In genomic region chr3:11186318-11186692, GRCh38 we compare ENCODE assay signal across 21 cellular contexts. TPM values are rescaled to one million over a fixed set of nuclear protein-coding genes. Genes with fewer than 3 reads are reported as not detected.
DNase-seq lines count a peak whose midpoint lies in the region; ATAC-seq and TF ChIP-seq lines count a peak whose summit lies in the region.
"Had no signal": no experiment of that assay in that cellular context is flagged by ENCODE, and none has a peak within 500 bp of the region (broad histone marks: within the 10 kb centered on the region; RNA-seq: fewer than 3 reads in every experiment).

No MANE protein-coding gene starts in this region.

- no peak; the same call in 1 of the 3 replicates for ATAC-seq in SK-N-SH treated with all-trans-retinoic acid at 6 μM for 48 hours
- no peak for ATAC-seq in upper lobe of right lung
- ATAC-seq in GM19397 (IDR thresholded peaks at IDR 0.05; ENCODE audit: unreplicated experiment): no peak
- ATAC-seq: activated T-cell treated with anti-CD3 and anti-CD28 coated beads, Interleukin-2, amount 50 U/mL, for 4 hours had no signal

- H3K4me3 Mint-ChIP-seq in chondrocyte (ENCODE audit: unreplicated experiment): no peak overlapping the region
- H3K4me3 Mint-ChIP-seq: activated naive CD8-positive, alpha-beta T cell; activated T-cell treated with anti-CD3 and anti-CD28 coated beads, Interleukin-2, amount 50 U/mL, for 4 hours; CD4-positive, CD25-positive, alpha-beta regulatory T cell; nephron progenitor cell had no signal

- intact Hi-C loops in upper lobe of right lung (cut with DNase I) (no loop called here), lower leg skin (cut with DNase I; ENCODE audit: low total_unique reads) (no loop called here)

- POLR2A ChIA-PET in SK-N-SH (lab: Yijun Ruan, JAX): no interaction called here

- TF ChIP-seq RAD21 in SK-N-SH (IDR thresholded peaks at IDR 0.05; ENCODE audit: low read length): no peak

- H3K27ac Mint-ChIP-seq in chondrocyte (ENCODE audit: unreplicated experiment): peak overlapping the region; percentile 98
- H3K27ac Mint-ChIP-seq: activated naive CD8-positive, alpha-beta T cell; CD4-positive, CD25-positive, alpha-beta regulatory T cell; nephron progenitor cell had no signal

- no peaks in the 10 kb centered on the region for H3K9me3 Mint-ChIP-seq in chondrocyte (ENCODE audit: low read depth)
- H3K9me3 Mint-ChIP-seq: activated T-cell treated with anti-CD3 and anti-CD28 coated beads, Interleukin-2, amount 50 U/mL, for 4 hours; CD4-positive, CD25-positive, alpha-beta regulatory T cell; nephron progenitor cell had no signal

- peaks cover 3% of the 10 kb centered on the region for H3K36me3 Mint-ChIP-seq in chondrocyte (ENCODE audit: low read depth)
- H3K36me3 Mint-ChIP-seq: activated naive CD8-positive, alpha-beta T cell; CD4-positive, CD25-positive, alpha-beta regulatory T cell had no signal

- H2AFZ ChIP-seq in SK-N-SH (ENCODE audit: low read depth): no peak overlapping the region

- DNase-seq in SK-N-SH: no peak
- no peak for DNase-seq in chondrocyte (ENCODE audit: low spot score)
- no peak for DNase-seq in upper lobe of right lung
- no peak for DNase-seq in lower leg skin (ENCODE audit: low spot score in 2 of 2)
- DNase-seq in Kasumi-1 (lab: John Stamatoyannopoulos, UW): no peak
- DNase-seq: activated CD4-positive, alpha-beta T cell treated with anti-CD3 and anti-CD28 coated beads, Interleukin-2, amount 50 U/mL, for 48 hours; activated T-cell treated with anti-CD3 and anti-CD28 coated beads, Interleukin-2, amount 50 U/mL, for 4 hours; CD4-positive, CD25-positive, alpha-beta regulatory T cell; DND-41; MV-4-11; NCI-H2081; NCI-H526 treated with DMSO at 0.1 percent for 48 hours; nephron progenitor cell; OCI-M1; retina; stimulated activated CD4-positive, alpha-beta T cell treated with anti-CD3 and anti-CD28 coated beads, Interleukin-2, amount 100 ng/mL, for 24 hours had no signal

- CTCF ChIA-PET in SK-N-SH (lab: Yijun Ruan, JAX): interaction anchor here (1.6 kb wide), 1 partner anchor 22 kb away, joined by 9 read pairs; no protein-coding TSS in a partner anchor

- TF ChIP-seq CTCF in SK-N-SH (IDR thresholded peaks at IDR 0.05) (no peak), chondrocyte (IDR thresholded peaks at IDR 0.05) (no peak), neutrophil (IDR thresholded peaks at IDR 0.05) (no peak), upper lobe of right lung (IDR thresholded peaks at IDR 0.05) (no peak), lower leg skin (IDR thresholded peaks at IDR 0.05) (no peak)

- peak overlapping the region; percentile 69 to 87 for H3K27ac ChIP-seq in SK-N-SH (ENCODE audit: low read depth in 2 of 2, low read length in 1 of 2)
- H3K27ac ChIP-seq in neutrophil: peak overlapping the region; percentile 71
- peak overlapping the region; percentile 32 for H3K27ac ChIP-seq in upper lobe of right lung
- H3K27ac ChIP-seq: 22Rv1 had no signal

- no peak for TF ChIP-seq EP300 in SK-N-SH (IDR thresholded peaks at IDR 0.05; ENCODE audit: borderline replicate concordance in 1 of 2, low read depth in 1 of 2, low read length in 1 of 2)

- H3F3A ChIP-seq in SK-N-SH (replicated peaks; ENCODE audit: insufficient read depth): peaks cover 24% of the 10 kb centered on the region

- TF ChIP-seq POLR2A in lower leg skin (IDR thresholded peaks at IDR 0.05): no peak

- no peaks in the 10 kb centered on the region; the same call in 1 of the 2 replicates for H4K20me1 ChIP-seq in SK-N-SH (ENCODE audit: insufficient read depth)

- peaks cover 69% of the 10 kb centered on the region for H3K4me1 Mint-ChIP-seq in chondrocyte (ENCODE audit: low read depth)
- H3K4me1 Mint-ChIP-seq: CD4-positive, CD25-positive, alpha-beta regulatory T cell had no signal

- H3K79me2 ChIP-seq in SK-N-SH (ENCODE audit: insufficient read depth): peaks cover 97% of the 10 kb centered on the region

- H3K36me3 ChIP-seq in SK-N-SH (replicated peaks in 1 of 2; ENCODE audit: control insufficient read depth in 1 of 2, insufficient read depth in 2 of 2, low read length in 1 of 2) (no peaks in the 10 kb centered on the region), neutrophil (peaks cover 11% of the 10 kb centered on the region), upper lobe of right lung (no peaks in the 10 kb centered on the region)

- no peak overlapping the region for H3K4me3 ChIP-seq in SK-N-SH (ENCODE audit: low read depth in 2 of 2, low read length in 1 of 2)
- no peak overlapping the region for H3K4me3 ChIP-seq in neutrophil (ENCODE audit: low read depth in 1 of 2, low read length in 1 of 2)
- H3K4me3 ChIP-seq in upper lobe of right lung: no peak overlapping the region
- H3K4me3 ChIP-seq in lower leg skin (ENCODE audit: low read depth, poor library complexity, severe bottlenecking): no peak overlapping the region

- H3K4me2 ChIP-seq in SK-N-SH: peak overlapping the region; percentile 59

- 78% methylated on average over 1 of the region's 1 CpG for WGBS in SK-N-SH (ENCODE audit: low lambda C conversion rate)
- WGBS in lower leg skin, 2 donors: 36 to 46% methylated on average over 1 of the region's 1 CpG

- H3K4me1 ChIP-seq in SK-N-SH (ENCODE audit: control insufficient read depth in 1 of 2, insufficient read depth in 2 of 2, low read depth in 1 of 2, low read length in 1 of 2) (peaks cover 14 to 20% of the 10 kb centered on the region in 2 experiments), neutrophil (ENCODE audit: control insufficient read depth in 1 of 2, insufficient read depth in 1 of 2, low read depth in 1 of 2, low read length in 1 of 2) (peaks cover 37 to 46% of the 10 kb centered on the region in 2 experiments), upper lobe of right lung (peaks cover 15% of the 10 kb centered on the region)

- H3K27me3 Mint-ChIP-seq in chondrocyte (ENCODE audit: low read depth): no peaks in the 10 kb centered on the region

- H3K9me3 ChIP-seq in SK-N-SH (no peaks in the 10 kb centered on the region), neutrophil (no peaks in the 10 kb centered on the region), upper lobe of right lung (no peaks in the 10 kb centered on the region)

- H3K9ac ChIP-seq in SK-N-SH: peak overlapping the region; percentile 23; the same call in 1 of the 2 replicates

- no peaks in the 10 kb centered on the region for H3K9me2 ChIP-seq in SK-N-SH

- H3K27me3 ChIP-seq in SK-N-SH (ENCODE audit: insufficient read depth) (no peaks in the 10 kb centered on the region), neutrophil (no peaks in the 10 kb centered on the region), upper lobe of right lung (no peaks in the 10 kb centered on the region)

TF ChIP-seq in SK-N-SH, 30 proteins besides CTCF, POLR2A, EP300 and RAD21:
- no peak for TF ChIP-seq NFIC (IDR thresholded peaks at IDR 0.05; ENCODE audit: borderline replicate concordance)

TF ChIP-seq in SK-N-SH treated with all-trans-retinoic acid at 6 μM for 48 hours, 23 proteins besides CTCF, POLR2A, EP300 and RAD21:
- TF ChIP-seq, protein P1, sequence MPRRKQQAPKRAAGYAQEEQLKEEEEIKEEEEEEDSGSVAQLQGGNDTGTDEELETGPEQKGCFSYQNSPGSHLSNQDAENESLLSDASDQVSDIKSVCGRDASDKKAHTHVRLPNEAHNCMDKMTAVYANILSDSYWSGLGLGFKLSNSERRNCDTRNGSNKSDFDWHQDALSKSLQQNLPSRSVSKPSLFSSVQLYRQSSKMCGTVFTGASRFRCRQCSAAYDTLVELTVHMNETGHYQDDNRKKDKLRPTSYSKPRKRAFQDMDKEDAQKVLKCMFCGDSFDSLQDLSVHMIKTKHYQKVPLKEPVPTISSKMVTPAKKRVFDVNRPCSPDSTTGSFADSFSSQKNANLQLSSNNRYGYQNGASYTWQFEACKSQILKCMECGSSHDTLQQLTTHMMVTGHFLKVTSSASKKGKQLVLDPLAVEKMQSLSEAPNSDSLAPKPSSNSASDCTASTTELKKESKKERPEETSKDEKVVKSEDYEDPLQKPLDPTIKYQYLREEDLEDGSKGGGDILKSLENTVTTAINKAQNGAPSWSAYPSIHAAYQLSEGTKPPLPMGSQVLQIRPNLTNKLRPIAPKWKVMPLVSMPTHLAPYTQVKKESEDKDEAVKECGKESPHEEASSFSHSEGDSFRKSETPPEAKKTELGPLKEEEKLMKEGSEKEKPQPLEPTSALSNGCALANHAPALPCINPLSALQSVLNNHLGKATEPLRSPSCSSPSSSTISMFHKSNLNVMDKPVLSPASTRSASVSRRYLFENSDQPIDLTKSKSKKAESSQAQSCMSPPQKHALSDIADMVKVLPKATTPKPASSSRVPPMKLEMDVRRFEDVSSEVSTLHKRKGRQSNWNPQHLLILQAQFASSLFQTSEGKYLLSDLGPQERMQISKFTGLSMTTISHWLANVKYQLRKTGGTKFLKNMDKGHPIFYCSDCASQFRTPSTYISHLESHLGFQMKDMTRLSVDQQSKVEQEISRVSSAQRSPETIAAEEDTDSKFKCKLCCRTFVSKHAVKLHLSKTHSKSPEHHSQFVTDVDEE (CRISPR knock-in tag; IDR thresholded peaks at IDR 0.05): no peak
- TF ChIP-seq, protein P2, sequence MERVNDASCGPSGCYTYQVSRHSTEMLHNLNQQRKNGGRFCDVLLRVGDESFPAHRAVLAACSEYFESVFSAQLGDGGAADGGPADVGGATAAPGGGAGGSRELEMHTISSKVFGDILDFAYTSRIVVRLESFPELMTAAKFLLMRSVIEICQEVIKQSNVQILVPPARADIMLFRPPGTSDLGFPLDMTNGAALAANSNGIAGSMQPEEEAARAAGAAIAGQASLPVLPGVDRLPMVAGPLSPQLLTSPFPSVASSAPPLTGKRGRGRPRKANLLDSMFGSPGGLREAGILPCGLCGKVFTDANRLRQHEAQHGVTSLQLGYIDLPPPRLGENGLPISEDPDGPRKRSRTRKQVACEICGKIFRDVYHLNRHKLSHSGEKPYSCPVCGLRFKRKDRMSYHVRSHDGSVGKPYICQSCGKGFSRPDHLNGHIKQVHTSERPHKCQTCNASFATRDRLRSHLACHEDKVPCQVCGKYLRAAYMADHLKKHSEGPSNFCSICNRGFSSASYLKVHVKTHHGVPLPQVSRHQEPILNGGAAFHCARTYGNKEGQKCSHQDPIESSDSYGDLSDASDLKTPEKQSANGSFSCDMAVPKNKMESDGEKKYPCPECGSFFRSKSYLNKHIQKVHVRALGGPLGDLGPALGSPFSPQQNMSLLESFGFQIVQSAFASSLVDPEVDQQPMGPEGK (CRISPR knock-in tag; IDR thresholded peaks at IDR 0.05; ENCODE audit: borderline replicate concordance): no peak
- TF ChIP-seq ARNTL (CRISPR knock-in tag; IDR thresholded peaks at IDR 0.05; ENCODE audit: borderline replicate concordance, low read depth) (no peak), OSR1 (CRISPR knock-in tag; IDR thresholded peaks at IDR 0.05) (no peak), ZFP30 (CRISPR knock-in tag; IDR thresholded peaks at IDR 0.05) (no peak)

RNA-seq across cellular contexts. Expression of gene HRH1, which starts 32.0 kb away (rescaled TPM):
- polyA plus RNA-seq in SK-N-SH (2012; rRNA removed): 6.2 and 7.7 TPM in 2 replicates
- 6.9 and 7.3 TPM in 2 replicates for polyA plus RNA-seq in SK-N-SH (2012; cell fraction: cytosol; rRNA removed)
- polyA plus RNA-seq in SK-N-SH (2012; cell fraction: nucleus; rRNA removed): 3.6 and 7.6 TPM in 2 replicates
- total RNA-seq in chondrocyte (30.1 to 32.0 TPM (median 30.8 TPM) in 3 replicates), upper lobe of right lung (12.0 TPM), lower leg skin (10 to 100 TPM in 2 of 4 donors, 1 to 10 TPM in 2; 6.4 to 19.8 (median 10.1) TPM)
